ENCODE assay signal across 8 cellular contexts in genomic region chr3:67087788-67088187, GRCh38.
"Had no signal": no experiment of that assay in that cellular context is flagged by ENCODE, and none has a peak within 500 bp of the region (broad histone marks: within the 10 kb centered on the region; RNA-seq: fewer than 3 reads in every experiment).

No MANE protein-coding gene starts in this region.

- H3K27ac ChIP-seq: GM23248, KMS-11 had no signal

- H3K4me3 ChIP-seq: GM23248 had no signal

- FAIRE-seq: H54, HTR-8/SVneo had no signal

- DNase-seq: GM23248, GOT3, H9, HCEC 1CT, KBM-7 had no signal

- H3K4me2 ChIP-seq: KMS-11 had no signal

- H2AFZ ChIP-seq: GM23248 had no signal

- H3K9ac ChIP-seq: GM23248, KMS-11 had no signal
